In the genomic region with DNA sequence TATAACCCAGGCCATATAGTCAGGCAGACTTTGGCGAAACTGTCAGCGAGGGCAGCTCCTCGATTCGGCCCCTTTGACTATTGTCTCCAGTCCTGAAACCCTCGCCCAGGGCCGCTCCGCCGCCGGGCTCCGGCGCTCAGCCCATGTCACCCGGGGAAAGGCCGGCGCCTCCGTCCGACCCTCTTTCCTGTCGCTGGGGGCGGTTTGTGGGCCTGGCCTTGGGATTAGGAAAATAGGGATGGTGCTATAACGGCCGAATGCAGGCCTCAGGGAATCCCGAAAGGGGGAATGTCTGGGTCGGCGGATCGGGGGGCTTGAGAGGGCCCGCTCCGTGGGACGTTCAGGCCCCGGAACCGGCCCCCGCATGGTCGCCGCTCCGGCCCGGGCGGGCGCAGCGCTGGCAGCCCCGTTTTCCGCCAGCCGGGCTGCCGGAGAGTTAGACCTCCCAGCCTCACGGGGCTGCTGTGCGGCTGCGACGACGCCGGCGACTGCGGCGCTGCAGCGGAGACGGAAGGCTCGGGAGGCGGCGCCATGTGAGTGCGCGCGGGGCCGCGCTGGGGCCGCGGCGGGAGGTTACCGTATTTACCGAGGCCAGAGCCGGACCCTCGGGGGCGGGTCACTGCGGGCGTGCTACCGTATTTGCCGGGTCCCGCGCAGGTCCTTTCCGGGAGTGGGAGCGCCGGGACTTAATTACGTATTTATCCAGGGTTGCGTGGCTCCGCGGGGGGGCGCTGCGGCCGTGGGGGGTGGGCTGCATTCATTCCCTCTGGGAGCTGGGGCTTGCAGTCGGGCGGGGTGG, we compare ENCODE assay signal across 8 cellular contexts. TPM values are rescaled to one million over a fixed set of nuclear protein-coding genes. Genes with fewer than 3 reads are reported as not detected.
DNase-seq lines count a peak whose midpoint lies in the region; ATAC-seq and TF ChIP-seq lines count a peak whose summit lies in the region.

No MANE protein-coding gene starts in this region.

- no peaks in the 10 kb centered on the region for H3K9me3 Mint-ChIP-seq in effector memory CD8-positive, alpha-beta T cell

- peaks cover 32 to 34% of the 10 kb centered on the region in 2 donors for H3K4me1 Mint-ChIP-seq in effector memory CD8-positive, alpha-beta T cell (ENCODE audit: low read depth in 2 of 2)

- DNase-seq in GM19238 (ENCODE audit: insufficient read length, low spot score) (peak; percentile 85), NCI-H82 (lab: John Stamatoyannopoulos, UW) (peak; percentile 87), mesenteric fat pad (ENCODE audit: low spot score) (peak; percentile 95)
- peak; percentile 40 to 72 (median 59) for DNase-seq in activated CD8-positive, alpha-beta memory T cell treated with anti-CD3 and anti-CD28 coated beads for 48 hours (ENCODE audit: low read depth in 2 of 3, low spot score in 2 of 3)
- peak; percentile 69 to 75 (median 71) for DNase-seq in effector memory CD8-positive, alpha-beta T cell
- DNase-seq in stimulated activated CD8-positive, alpha-beta memory T cell treated with anti-CD3 and anti-CD28 coated beads, Interleukin-12 subunit alpha, Interleukin-12 subunit beta, amount 100 ng/mL, for 24 hours (ENCODE audit: extremely low read depth): peak; percentile 45

- peak; percentile 29 for ATAC-seq in HG03378 (IDR thresholded peaks at IDR 0.05; ENCODE audit: unreplicated experiment)
- ATAC-seq in effector memory CD8-positive, alpha-beta T cell (replicated peaks): peak; percentile 89

- TF ChIP-seq CTCF in C4-2B (conservative IDR thresholded peaks at IDR 0.05): peak; percentile 71

- H3K27me3 Mint-ChIP-seq in effector memory CD8-positive, alpha-beta T cell: no peaks in the 10 kb centered on the region

- H3K4me3 Mint-ChIP-seq in effector memory CD8-positive, alpha-beta T cell: peak overlapping the region; percentile 92 to 96

- peak overlapping the region; percentile 80 for H3K27ac Mint-ChIP-seq in effector memory CD8-positive, alpha-beta T cell

- peak overlapping the region; percentile 87 for H3K27ac ChIP-seq in C4-2B

- peaks cover 30% of the 10 kb centered on the region for H3K36me3 Mint-ChIP-seq in effector memory CD8-positive, alpha-beta T cell (ENCODE audit: insufficient read depth)

RNA-seq across cellular contexts. Expression of a gene that starts 25.9 kb away (rescaled TPM):
- total RNA-seq in mesenteric fat pad: 1.6 TPM

RNA-seq across cellular contexts. Expression of a gene that starts 36.4 kb away (rescaled TPM):
- 82.1 TPM for total RNA-seq in mesenteric fat pad

RNA-seq across cellular contexts. Expression of a gene that starts 45.4 kb away (rescaled TPM):
- total RNA-seq in mesenteric fat pad: 22.0 TPM

Comparison
In these comparisons a context has a peak if more than half of its experiments do, and no peak if none do; other contexts are left out.
1. Peak in every context shown above with its lines: DNase-seq, ATAC-seq and H3K27ac ChIP-seq.
2. DNase-seq: peak in every context shown above with its lines; median percentile 95 in mesenteric fat pad; 87 in NCI-H82; 85 in GM19238; 71 in effector memory CD8-positive, alpha-beta T cell; 59 in activated CD8-positive, alpha-beta memory T cell treated with anti-CD3 and anti-CD28 coated beads for 48 hours; 45 in stimulated activated CD8-positive, alpha-beta memory T cell treated with anti-CD3 and anti-CD28 coated beads, Interleukin-12 subunit alpha, Interleukin-12 subunit beta, amount 100 ng/mL, for 24 hours.